In the genomic region with DNA sequence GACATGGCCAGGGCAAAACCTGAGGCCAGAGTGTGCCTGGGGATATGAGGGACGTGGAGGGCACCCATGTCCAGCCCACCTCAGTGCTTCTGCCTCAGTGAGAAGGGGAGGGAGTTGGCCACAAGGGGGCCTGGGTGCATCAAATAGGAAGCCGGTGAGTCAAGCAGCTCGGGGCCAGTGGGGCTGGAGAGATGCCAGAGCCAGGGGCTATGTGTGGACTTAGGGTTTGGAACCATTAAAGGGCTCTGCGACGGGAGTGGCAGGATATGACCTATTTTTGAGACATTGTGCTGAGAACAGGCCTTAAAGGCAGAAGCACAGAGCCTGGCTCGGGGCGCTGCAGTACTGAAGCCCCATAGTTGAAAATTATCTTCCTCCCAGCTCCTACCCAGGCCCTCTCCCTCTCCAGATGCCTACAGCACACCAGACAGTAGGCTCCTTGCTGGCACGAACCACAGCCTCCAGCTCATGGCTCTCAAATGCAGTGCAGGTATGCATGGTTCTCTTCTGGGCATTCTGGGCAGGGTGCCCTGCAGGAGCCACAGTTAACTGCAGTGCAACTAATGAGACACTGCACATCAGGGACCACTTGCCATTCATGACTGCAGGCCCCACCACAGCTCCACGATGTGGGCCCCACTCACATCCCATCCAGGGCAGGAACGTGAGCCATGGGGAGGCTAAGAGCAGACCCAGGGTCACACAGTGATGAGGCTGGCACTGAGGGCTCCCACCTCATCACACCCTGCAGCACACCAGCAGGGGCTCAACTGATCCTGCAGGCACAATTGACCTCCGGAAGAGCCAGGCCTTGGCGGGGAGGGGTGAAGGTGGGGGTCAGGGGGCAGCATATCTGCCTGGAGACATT, we compare ENCODE assay signal across 7 cellular contexts. TPM values are rescaled to one million over a fixed set of nuclear protein-coding genes. Genes with fewer than 3 reads are reported as not detected.
DNase-seq lines count a peak whose midpoint lies in the region; ATAC-seq, FAIRE-seq and TF ChIP-seq lines count a peak whose summit lies in the region.

No MANE protein-coding gene starts in this region.

- ATAC-seq in HepG2 (peak; percentile 81), GM21528 (IDR thresholded peaks at IDR 0.05; ENCODE audit: low FRiP score, unreplicated experiment) (no peak)
- ATAC-seq in stimulated activated naive CD8-positive, alpha-beta T cell treated with anti-CD3 and anti-CD28 coated beads, Interleukin-15, amount 100 ng/mL, for 72 hours: peak; percentile 53

- H3K9me3 ChIP-seq in HepG2 (ENCODE audit: low read length): no peaks in the 10 kb centered on the region

- FAIRE-seq in HepG2 (lab: Jason Lieb, UNC): no peak

- peak; percentile 88 for DNase-seq in GM03348 (ENCODE audit: low spot score)
- peak; percentile 16 for DNase-seq in T-helper 9 cell
- peak; percentile 92 for DNase-seq in coronary artery (ENCODE audit: low spot score)
- DNase-seq in HepG2 (ENCODE audit: low spot score): peak; percentile 76
- DNase-seq in stimulated activated naive CD8-positive, alpha-beta T cell treated with anti-CD3 and anti-CD28 coated beads, Interleukin-15, amount 100 ng/mL, for 72 hours: peak in 1 of 2 donors; percentile 46

- H3K9ac ChIP-seq in HepG2 (ENCODE audit: insufficient read depth, low read depth, low read length): no peak overlapping the region

- TF ChIP-seq EP300 in HepG2 (IDR thresholded peaks at IDR 0.05; ENCODE audit: low read depth in 2 of 2, low read length in 2 of 2) (no peak), HepG2 (CRISPR knock-in tag; IDR thresholded peaks at IDR 0.05; ENCODE audit: borderline replicate concordance) (no peak)

- peak overlapping the region; percentile 13 to 92 for H3K27ac Mint-ChIP-seq in stimulated activated naive CD8-positive, alpha-beta T cell treated with anti-CD3 and anti-CD28 coated beads, Interleukin-15, amount 100 ng/mL, for 72 hours

- no TSS peak for BruUV-seq in HepG2 (replicated peaks; lab: Mats Ljungman, UMichigan)

- no peak overlapping the region for H3K4me3 Mint-ChIP-seq in stimulated activated naive CD8-positive, alpha-beta T cell treated with anti-CD3 and anti-CD28 coated beads, Interleukin-15, amount 100 ng/mL, for 72 hours

- H4K20me1 ChIP-seq in HepG2 (ENCODE audit: insufficient read depth, low read length): no peaks in the 10 kb centered on the region

- 29% methylated on average over 7 of the region's 12 CpGs for WGBS in HepG2 (ENCODE audit: low lambda C conversion rate)

- H2AFZ ChIP-seq in HepG2 (ENCODE audit: low read length): no peak overlapping the region

- H3K27ac ChIP-seq in coronary artery (peak overlapping the region; percentile 79 to 91), HepG2 (ENCODE audit: extremely low read length, insufficient read depth, low read length) (peak overlapping the region; percentile 54)

- no peaks in the 10 kb centered on the region for H3K79me2 ChIP-seq in HepG2 (ENCODE audit: insufficient read depth, low read length)

- TF ChIP-seq POLR2A in HepG2 (IDR thresholded peaks at IDR 0.05; ENCODE audit: insufficient read depth in 1 of 2, low read depth in 2 of 2, low read length in 2 of 2): no peak

- peaks cover 34% of the 10 kb centered on the region for H3K4me1 ChIP-seq in HepG2 (ENCODE audit: insufficient read depth, low read length)

- POLR2A ChIA-PET in HepG2 (lab: Yijun Ruan, JAX): interaction anchor here (0.7 to 1.0 kb wide), 3 partner anchors 8 to 53 kb away, joined by 3 to 4 read pairs (median 3); a partner anchor contains a TSS

- H3K27me3 Mint-ChIP-seq in stimulated activated naive CD8-positive, alpha-beta T cell treated with anti-CD3 and anti-CD28 coated beads, Interleukin-15, amount 100 ng/mL, for 72 hours: no peaks in the 10 kb centered on the region

- intact Hi-C loops in HepG2 (cut with micrococcal nuclease; ENCODE audit: unreplicated experiment): loop anchor here (1.0 to 5.0 kb wide), 3 partner anchors 16 to 124 kb away; no protein-coding TSS in a partner anchor

- in situ Hi-C loops in HepG2 (cut with HindIII; ENCODE audit: extremely low pct_ligation_motif_present, low pct_unique_long_range_greater_than_20kb): no loop called here

- H3K27me3 ChIP-seq in HepG2 (ENCODE audit: control insufficient read depth in 1 of 2, insufficient read depth in 2 of 2, low read length in 2 of 2): no peaks in the 10 kb centered on the region

- TF ChIP-seq CTCF in LNCAP (IDR thresholded peaks at IDR 0.05) (peak; percentile 52), coronary artery (IDR thresholded peaks at IDR 0.05) (peak; percentile 77), HepG2 (CRISPR knock-in tag; IDR thresholded peaks at IDR 0.05) (peak; percentile 62)

- CTCF ChIA-PET in HepG2 (lab: Yijun Ruan, JAX; ENCODE audit: low intra/inter-chr PET ratio, low total read pairs): interaction anchor here (1.2 kb wide), 1 partner anchor 124 kb away, joined by 5 read pairs; no protein-coding TSS in a partner anchor

- H3K9me3 Mint-ChIP-seq in stimulated activated naive CD8-positive, alpha-beta T cell treated with anti-CD3 and anti-CD28 coated beads, Interleukin-15, amount 100 ng/mL, for 72 hours: no peaks in the 10 kb centered on the region

- peak overlapping the region; percentile 64 for H3K4me2 ChIP-seq in HepG2 (ENCODE audit: low read depth, low read length)

- TF ChIP-seq RAD21 in HepG2 (CRISPR knock-in tag; IDR thresholded peaks at IDR 0.05): peak; percentile 66

- H3K4me3 ChIP-seq in coronary artery: no peak overlapping the region
- H3K4me3 ChIP-seq in HepG2 (replicated peaks in 1 of 3; ENCODE audit: insufficient read depth in 1 of 3, low read depth in 2 of 3, low read length in 3 of 3): peak overlapping the region in 1 of 3 experiments; percentile 46; a peak in 1 of 6 replicates

- peaks cover 69% of the 10 kb centered on the region for H3K4me1 Mint-ChIP-seq in stimulated activated naive CD8-positive, alpha-beta T cell treated with anti-CD3 and anti-CD28 coated beads, Interleukin-15, amount 100 ng/mL, for 72 hours

- H3K36me3 ChIP-seq in HepG2 (replicated peaks in 1 of 2; ENCODE audit: control insufficient read depth in 1 of 2, insufficient read depth in 2 of 2, low read length in 2 of 2): peaks cover 8 to 19% of the 10 kb centered on the region in 2 experiments; a peak in 4 of 5 replicates

RNA-seq across cellular contexts. Expression of a gene that starts 7.2 kb away (rescaled TPM):
- 0.22 TPM in 1 of 2 replicates, not detected in the other for total RNA-seq in HepG2 (2016; rRNA removed; fragmentation: Illumina TruSeq; extraction: Trizol)
- not detected in 2 replicates for total RNA-seq in HepG2 (2016; cell fraction: cytosol; rRNA removed; fragmentation: Illumina TruSeq; extraction: Trizol; ENCODE audit: low read depth)
- total RNA-seq in HepG2 (2016; cell fraction: insoluble cytoplasmic fraction; rRNA removed; fragmentation: Illumina TruSeq; extraction: Trizol): not detected in 2 replicates
- total RNA-seq in HepG2 (2016; cell fraction: membrane; rRNA removed; fragmentation: Illumina TruSeq; extraction: Trizol): not detected in 2 replicates
- total RNA-seq in HepG2 (2016; cell fraction: nucleus; rRNA removed; fragmentation: Illumina TruSeq; extraction: Trizol): not detected in 2 replicates
- polyA plus RNA-seq in HepG2 (2011; rRNA removed): 0.18 TPM in 1 of 2 replicates, not detected in the other
- polyA plus RNA-seq in HepG2 (2011; cell fraction: cytosol; rRNA removed): 0.13 TPM in 1 of 2 replicates, not detected in the other
- polyA plus RNA-seq in HepG2 (2011; cell fraction: nucleus; rRNA removed): 1.5 and 1.9 TPM in 2 replicates
- 0.35 and 0.49 TPM in 2 replicates for polyA plus RNA-seq in HepG2 (2012)
- polyA plus RNA-seq in HepG2 (2016; cell fraction: cytosol; fragmentation: Illumina TruSeq; extraction: Trizol; ENCODE audit: low read depth): not detected in 2 replicates
- not detected in 2 replicates for polyA plus RNA-seq in HepG2 (2016; cell fraction: insoluble cytoplasmic fraction; fragmentation: Illumina TruSeq; extraction: Trizol; ENCODE audit: low read depth)
- polyA plus RNA-seq in HepG2 (2016; cell fraction: membrane; fragmentation: Illumina TruSeq; extraction: Trizol; ENCODE audit: low read depth): not detected in 2 replicates
- polyA plus RNA-seq in HepG2 (2016; cell fraction: nucleus; fragmentation: Illumina TruSeq; extraction: Trizol; ENCODE audit: insufficient read depth, low read depth): not detected in 2 replicates
- polyA minus RNA-seq in HepG2 (2011; rRNA and poly(A)+ RNA removed; ENCODE audit: low replicate concordance): 0.19 and 0.24 TPM in 2 replicates
- not detected in 2 replicates for polyA minus RNA-seq in HepG2 (2011; cell fraction: cytosol; rRNA and poly(A)+ RNA removed)
- 0.62 and 0.90 TPM in 2 replicates for polyA minus RNA-seq in HepG2 (2011; cell fraction: nucleus; rRNA and poly(A)+ RNA removed)

RNA-seq across cellular contexts. Expression of a gene that starts 9.7 kb away (rescaled TPM):
- total RNA-seq in HepG2 (2016; rRNA removed; fragmentation: Illumina TruSeq; extraction: Trizol): 2.4 and 5.2 TPM in 2 replicates
- 1.4 and 2.1 TPM in 2 replicates for total RNA-seq in HepG2 (2016; cell fraction: cytosol; rRNA removed; fragmentation: Illumina TruSeq; extraction: Trizol; ENCODE audit: low read depth)
- 2.6 and 4.6 TPM in 2 replicates for total RNA-seq in HepG2 (2016; cell fraction: insoluble cytoplasmic fraction; rRNA removed; fragmentation: Illumina TruSeq; extraction: Trizol)
- total RNA-seq in HepG2 (2016; cell fraction: membrane; rRNA removed; fragmentation: Illumina TruSeq; extraction: Trizol): 2.7 and 2.8 TPM in 2 replicates
- total RNA-seq in HepG2 (2016; cell fraction: nucleus; rRNA removed; fragmentation: Illumina TruSeq; extraction: Trizol): 7.3 and 9.5 TPM in 2 replicates
- 5.4 and 6.6 TPM in 2 replicates for polyA plus RNA-seq in HepG2 (2011; rRNA removed)
- polyA plus RNA-seq in HepG2 (2011; cell fraction: cytosol; rRNA removed): 2.2 and 3.1 TPM in 2 replicates
- polyA plus RNA-seq in HepG2 (2011; cell fraction: nucleus; rRNA removed): 30.4 and 31.3 TPM in 2 replicates
- polyA plus RNA-seq in HepG2 (2012): 4.0 and 4.2 TPM in 2 replicates
- polyA plus RNA-seq in HepG2 (2016; cell fraction: cytosol; fragmentation: Illumina TruSeq; extraction: Trizol; ENCODE audit: low read depth): 1.0 and 1.4 TPM in 2 replicates
- polyA plus RNA-seq in HepG2 (2016; cell fraction: insoluble cytoplasmic fraction; fragmentation: Illumina TruSeq; extraction: Trizol; ENCODE audit: low read depth): 1.9 and 2.4 TPM in 2 replicates
- 1.9 and 2.2 TPM in 2 replicates for polyA plus RNA-seq in HepG2 (2016; cell fraction: membrane; fragmentation: Illumina TruSeq; extraction: Trizol; ENCODE audit: low read depth)
- polyA plus RNA-seq in HepG2 (2016; cell fraction: nucleus; fragmentation: Illumina TruSeq; extraction: Trizol; ENCODE audit: insufficient read depth, low read depth): 20.1 and 20.6 TPM in 2 replicates
- polyA minus RNA-seq in HepG2 (2011; rRNA and poly(A)+ RNA removed; ENCODE audit: low replicate concordance): 11.8 and 14.8 TPM in 2 replicates
- polyA minus RNA-seq in HepG2 (2011; cell fraction: cytosol; rRNA and poly(A)+ RNA removed): 3.9 and 5.2 TPM in 2 replicates
- 17.9 and 18.9 TPM in 2 replicates for polyA minus RNA-seq in HepG2 (2011; cell fraction: nucleus; rRNA and poly(A)+ RNA removed)

RNA-seq across cellular contexts. Expression of a gene that starts 28.1 kb away (rescaled TPM):
- total RNA-seq in HepG2 (2016; rRNA removed; fragmentation: Illumina TruSeq; extraction: Trizol): 35.1 and 35.4 TPM in 2 replicates
- 6.3 and 6.7 TPM in 2 replicates for total RNA-seq in HepG2 (2016; cell fraction: cytosol; rRNA removed; fragmentation: Illumina TruSeq; extraction: Trizol; ENCODE audit: low read depth)
- total RNA-seq in HepG2 (2016; cell fraction: insoluble cytoplasmic fraction; rRNA removed; fragmentation: Illumina TruSeq; extraction: Trizol): 30.6 and 36.6 TPM in 2 replicates
- total RNA-seq in HepG2 (2016; cell fraction: membrane; rRNA removed; fragmentation: Illumina TruSeq; extraction: Trizol): 14.7 and 15.9 TPM in 2 replicates
- total RNA-seq in HepG2 (2016; cell fraction: nucleus; rRNA removed; fragmentation: Illumina TruSeq; extraction: Trizol): 17.2 and 21.8 TPM in 2 replicates
- polyA plus RNA-seq in HepG2 (2011; rRNA removed): 20.8 and 29.0 TPM in 2 replicates
- polyA plus RNA-seq in HepG2 (2011; cell fraction: cytosol; rRNA removed): 15.5 and 19.5 TPM in 2 replicates
- polyA plus RNA-seq in HepG2 (2011; cell fraction: nucleus; rRNA removed): 72.9 and 82.9 TPM in 2 replicates
- polyA plus RNA-seq in HepG2 (2012): 17.6 and 18.9 TPM in 2 replicates
- polyA plus RNA-seq in HepG2 (2016; cell fraction: cytosol; fragmentation: Illumina TruSeq; extraction: Trizol; ENCODE audit: low read depth): 5.0 and 5.7 TPM in 2 replicates
- 31.8 and 36.6 TPM in 2 replicates for polyA plus RNA-seq in HepG2 (2016; cell fraction: insoluble cytoplasmic fraction; fragmentation: Illumina TruSeq; extraction: Trizol; ENCODE audit: low read depth)
- polyA plus RNA-seq in HepG2 (2016; cell fraction: membrane; fragmentation: Illumina TruSeq; extraction: Trizol; ENCODE audit: low read depth): 10.1 and 10.8 TPM in 2 replicates
- polyA plus RNA-seq in HepG2 (2016; cell fraction: nucleus; fragmentation: Illumina TruSeq; extraction: Trizol; ENCODE audit: insufficient read depth, low read depth): 26.3 and 34.3 TPM in 2 replicates
- 51.2 and 89.6 TPM in 2 replicates for polyA minus RNA-seq in HepG2 (2011; rRNA and poly(A)+ RNA removed; ENCODE audit: low replicate concordance)
- polyA minus RNA-seq in HepG2 (2011; cell fraction: cytosol; rRNA and poly(A)+ RNA removed): 10.0 and 13.2 TPM in 2 replicates
- 31.3 and 34.3 TPM in 2 replicates for polyA minus RNA-seq in HepG2 (2011; cell fraction: nucleus; rRNA and poly(A)+ RNA removed)

RNA-seq across cellular contexts. Expression of a gene that starts 31.5 kb away (rescaled TPM):
- 0.22 TPM in 1 of 2 replicates, not detected in the other for total RNA-seq in HepG2 (2016; rRNA removed; fragmentation: Illumina TruSeq; extraction: Trizol)
- not detected in 2 replicates for total RNA-seq in HepG2 (2016; cell fraction: cytosol; rRNA removed; fragmentation: Illumina TruSeq; extraction: Trizol; ENCODE audit: low read depth)
- total RNA-seq in HepG2 (2016; cell fraction: insoluble cytoplasmic fraction; rRNA removed; fragmentation: Illumina TruSeq; extraction: Trizol): 0.04 TPM in 1 of 2 replicates, not detected in the other
- total RNA-seq in HepG2 (2016; cell fraction: membrane; rRNA removed; fragmentation: Illumina TruSeq; extraction: Trizol): not detected in 2 replicates
- not detected in 2 replicates for total RNA-seq in HepG2 (2016; cell fraction: nucleus; rRNA removed; fragmentation: Illumina TruSeq; extraction: Trizol)
- 0.55 and 0.81 TPM in 2 replicates for polyA plus RNA-seq in HepG2 (2011; rRNA removed)
- 0.15 and 0.27 TPM in 2 replicates for polyA plus RNA-seq in HepG2 (2011; cell fraction: cytosol; rRNA removed)
- 6.7 and 6.8 TPM in 2 replicates for polyA plus RNA-seq in HepG2 (2011; cell fraction: nucleus; rRNA removed)
- polyA plus RNA-seq in HepG2 (2012): 0.96 and 1.3 TPM in 2 replicates
- polyA plus RNA-seq in HepG2 (2016; cell fraction: cytosol; fragmentation: Illumina TruSeq; extraction: Trizol; ENCODE audit: low read depth): not detected in 2 replicates
- polyA plus RNA-seq in HepG2 (2016; cell fraction: insoluble cytoplasmic fraction; fragmentation: Illumina TruSeq; extraction: Trizol; ENCODE audit: low read depth): not detected in 2 replicates
- not detected in 2 replicates for polyA plus RNA-seq in HepG2 (2016; cell fraction: membrane; fragmentation: Illumina TruSeq; extraction: Trizol; ENCODE audit: low read depth)
- 0.29 and 0.89 TPM in 2 replicates for polyA plus RNA-seq in HepG2 (2016; cell fraction: nucleus; fragmentation: Illumina TruSeq; extraction: Trizol; ENCODE audit: insufficient read depth, low read depth)
- 0.14 TPM in 1 of 2 replicates, not detected in the other for polyA minus RNA-seq in HepG2 (2011; rRNA and poly(A)+ RNA removed; ENCODE audit: low replicate concordance)
- polyA minus RNA-seq in HepG2 (2011; cell fraction: cytosol; rRNA and poly(A)+ RNA removed): 0.18 and 0.79 TPM in 2 replicates
- polyA minus RNA-seq in HepG2 (2011; cell fraction: nucleus; rRNA and poly(A)+ RNA removed): 0.37 and 0.64 TPM in 2 replicates

RNA-seq across cellular contexts. Expression of a gene that starts 50.8 kb away (rescaled TPM):
- 87.6 and 98.8 TPM in 2 replicates for total RNA-seq in HepG2 (2016; rRNA removed; fragmentation: Illumina TruSeq; extraction: Trizol)
- total RNA-seq in HepG2 (2016; cell fraction: cytosol; rRNA removed; fragmentation: Illumina TruSeq; extraction: Trizol; ENCODE audit: low read depth): 118 and 152 TPM in 2 replicates
- 74.7 and 95.4 TPM in 2 replicates for total RNA-seq in HepG2 (2016; cell fraction: insoluble cytoplasmic fraction; rRNA removed; fragmentation: Illumina TruSeq; extraction: Trizol)
- 139 and 187 TPM in 2 replicates for total RNA-seq in HepG2 (2016; cell fraction: membrane; rRNA removed; fragmentation: Illumina TruSeq; extraction: Trizol)
- total RNA-seq in HepG2 (2016; cell fraction: nucleus; rRNA removed; fragmentation: Illumina TruSeq; extraction: Trizol): 49.1 and 55.1 TPM in 2 replicates
- polyA plus RNA-seq in HepG2 (2011; rRNA removed): 86.7 and 95.1 TPM in 2 replicates
- polyA plus RNA-seq in HepG2 (2011; cell fraction: cytosol; rRNA removed): 65.5 and 120 TPM in 2 replicates
- 88.2 and 88.7 TPM in 2 replicates for polyA plus RNA-seq in HepG2 (2011; cell fraction: nucleus; rRNA removed)
- 64.0 and 65.2 TPM in 2 replicates for polyA plus RNA-seq in HepG2 (2012)
- 134 and 181 TPM in 2 replicates for polyA plus RNA-seq in HepG2 (2016; cell fraction: cytosol; fragmentation: Illumina TruSeq; extraction: Trizol; ENCODE audit: low read depth)
- 104 and 131 TPM in 2 replicates for polyA plus RNA-seq in HepG2 (2016; cell fraction: insoluble cytoplasmic fraction; fragmentation: Illumina TruSeq; extraction: Trizol; ENCODE audit: low read depth)
- polyA plus RNA-seq in HepG2 (2016; cell fraction: membrane; fragmentation: Illumina TruSeq; extraction: Trizol; ENCODE audit: low read depth): 176 and 207 TPM in 2 replicates
- 104 and 121 TPM in 2 replicates for polyA plus RNA-seq in HepG2 (2016; cell fraction: nucleus; fragmentation: Illumina TruSeq; extraction: Trizol; ENCODE audit: insufficient read depth, low read depth)
- polyA minus RNA-seq in HepG2 (2011; rRNA and poly(A)+ RNA removed; ENCODE audit: low replicate concordance): 82.4 and 267 TPM in 2 replicates
- 16.1 and 23.4 TPM in 2 replicates for polyA minus RNA-seq in HepG2 (2011; cell fraction: cytosol; rRNA and poly(A)+ RNA removed)
- polyA minus RNA-seq in HepG2 (2011; cell fraction: nucleus; rRNA and poly(A)+ RNA removed): 22.9 TPM in 2 replicates
